ENCODE assay signal across 10 cellular contexts in genomic region chr13:100589178-100589725, GRCh38. TPM values are rescaled to one million over a fixed set of nuclear protein-coding genes. Genes with fewer than 3 reads are reported as not detected.
DNase-seq lines count a peak whose midpoint lies in the region; ATAC-seq and FAIRE-seq lines count a peak whose summit lies in the region.
"Had no signal": no experiment of that assay in that cellular context is flagged by ENCODE, and none has a peak within 500 bp of the region (broad histone marks: within the 10 kb centered on the region; RNA-seq: fewer than 3 reads in every experiment).

No MANE protein-coding gene starts in this region.

- H3K4me3 ChIP-seq in SJSA1: peak overlapping the region; percentile 76
- peak overlapping the region; percentile 47 to 79 for H3K4me3 ChIP-seq in stomach smooth muscle (ENCODE audit: low read length in 2 of 2)

- peak overlapping the region; percentile 33 for H3K27ac Mint-ChIP-seq in activated CD4-positive, alpha-beta T cell treated with anti-CD3 and anti-CD28 coated beads for 36 hours

- H3K4me3 Mint-ChIP-seq in activated CD4-positive, alpha-beta T cell treated with anti-CD3 and anti-CD28 coated beads for 36 hours: peak overlapping the region; percentile 42

- CTCF ChIA-PET in activated CD4-positive, alpha-beta T cell treated with anti-CD3 and anti-CD28 coated beads for 36 hours (lab: Charles Lee): interaction anchor here (1.1 to 12.5 kb wide), 3 partner anchors 10 to 74 kb away, joined by 4 to 94 read pairs (median 6); no protein-coding TSS in a partner anchor

- H3K27ac ChIP-seq in SJSA1: peak overlapping the region; percentile 78
- H3K27ac ChIP-seq in stomach smooth muscle (ENCODE audit: low read length): no peak overlapping the region
- H3K27ac ChIP-seq: neutrophil had no signal

- H3K4me1 ChIP-seq in SJSA1 (replicated peaks): peaks cover 18% of the 10 kb centered on the region
- H3K4me1 ChIP-seq in stomach smooth muscle (ENCODE audit: control insufficient read depth, insufficient read depth, low read length): peaks cover 4% of the 10 kb centered on the region

- H3K27me3 ChIP-seq in SJSA1 (replicated peaks) (no peaks in the 10 kb centered on the region), stomach smooth muscle (ENCODE audit: control insufficient read depth in 1 of 2, insufficient read depth in 2 of 2, low read length in 2 of 2) (no peaks in the 10 kb centered on the region)
- H3K27me3 ChIP-seq: transverse colon had no signal

- H3K9me3 Mint-ChIP-seq in activated CD4-positive, alpha-beta T cell treated with anti-CD3 and anti-CD28 coated beads for 36 hours (ENCODE audit: low read depth): no peaks in the 10 kb centered on the region

- no peaks in the 10 kb centered on the region for H3K27me3 Mint-ChIP-seq in activated CD4-positive, alpha-beta T cell treated with anti-CD3 and anti-CD28 coated beads for 36 hours

- H3K36me3 ChIP-seq in SJSA1 (no peaks in the 10 kb centered on the region), stomach smooth muscle (ENCODE audit: control insufficient read depth in 2 of 2, insufficient read depth in 2 of 2, low read length in 2 of 2) (no peaks in the 10 kb centered on the region)
- H3K36me3 ChIP-seq: neutrophil, transverse colon had no signal

- intact Hi-C loops in activated CD4-positive, alpha-beta T cell treated with anti-CD3 and anti-CD28 coated beads for 36 hours (cut with DNase I, micrococcal nuclease): loop anchor here (2.0 to 5.0 kb wide), 3 partner anchors 83 to 1090 kb away; partner anchors contain the start of gene TMTC4 (in 1 of the 2)

- no peak for DNase-seq in activated CD4-positive, alpha-beta T cell treated with anti-CD3 and anti-CD28 coated beads for 36 hours
- no peak for DNase-seq in activated CD4-positive, alpha-beta T cell treated with anti-CD3 and anti-CD28 coated beads, Interleukin-2, amount 50 U/mL, for 4 hours
- DNase-seq in SJSA1 (ENCODE audit: low read depth in 1 of 2, low spot score in 2 of 2): peak in 1 of 2 experiments; percentile 49
- peak; percentile 12 for DNase-seq in fibroblast of peridontal ligament (ENCODE audit: extremely low read depth)
- DNase-seq in inferior parietal cortex (ENCODE audit: extremely low spot score): no peak
- no peak for DNase-seq in GM19239 (ENCODE audit: insufficient read length, low spot score)

- no peak for FAIRE-seq in GM19239 (lab: Jason Lieb, UNC)

- ATAC-seq in activated CD4-positive, alpha-beta T cell treated with anti-CD3 and anti-CD28 coated beads for 36 hours: no peak
- ATAC-seq in GM18520 (IDR thresholded peaks at IDR 0.05; ENCODE audit: unreplicated experiment): no peak

- H3K9me3 ChIP-seq in SJSA1 (replicated peaks): no peaks in the 10 kb centered on the region
- H3K9me3 ChIP-seq in stomach smooth muscle (ENCODE audit: control insufficient read depth in 2 of 2, low read length in 2 of 2): no peaks in the 10 kb centered on the region
- H3K9me3 ChIP-seq: neutrophil, transverse colon had no signal

- peaks cover 35% of the 10 kb centered on the region for H3K4me1 Mint-ChIP-seq in activated CD4-positive, alpha-beta T cell treated with anti-CD3 and anti-CD28 coated beads for 36 hours

- H3K9ac ChIP-seq in stomach smooth muscle (ENCODE audit: low read length in 2 of 2): no peak overlapping the region

- POLR2A ChIA-PET in activated CD4-positive, alpha-beta T cell treated with anti-CD3 and anti-CD28 coated beads for 36 hours (lab: Charles Lee): no interaction called here

- no peaks in the 10 kb centered on the region for H3K36me3 Mint-ChIP-seq in activated CD4-positive, alpha-beta T cell treated with anti-CD3 and anti-CD28 coated beads for 36 hours (ENCODE audit: low read depth)

RNA-seq across cellular contexts. Expression of gene GGACT, which starts 0.7 kb away (rescaled TPM):
- total RNA-seq in activated CD4-positive, alpha-beta T cell treated with anti-CD3 and anti-CD28 coated beads for 36 hours: 1 to 10 TPM; 6.8 to 7.0 TPM
- total RNA-seq in SJSA1 (2014; rRNA removed; shearing (Covaris generic)): 1.1 and 1.8 TPM in 2 replicates
